ENCODE assay signal across 15 cellular contexts in genomic region chr2:112679484-112679883, GRCh38. TPM values are rescaled to one million over a fixed set of nuclear protein-coding genes. Genes with fewer than 3 reads are reported as not detected.
DNase-seq lines count a peak whose midpoint lies in the region; ATAC-seq, FAIRE-seq and TF ChIP-seq lines count a peak whose summit lies in the region.
"Had no signal": no experiment of that assay in that cellular context is flagged by ENCODE, and none has a peak within 500 bp of the region (broad histone marks: within the 10 kb centered on the region; RNA-seq: fewer than 3 reads in every experiment).

No MANE protein-coding gene starts in this region.

- DNase-seq in NCI-H446 treated with DMSO at 0.1 percent for 48 hours (lab: John Stamatoyannopoulos, UW) (peak; percentile 84), occipital lobe (lab: John Stamatoyannopoulos, UW) (peak; percentile 76), D721Med (ENCODE audit: insufficient read length, low spot score) (no peak), SW480 (ENCODE audit: low spot score) (no peak), foreskin melanocyte (no peak)
- DNase-seq: activated T-cell treated with anti-CD3 and anti-CD28 coated beads, Interleukin-2, amount 50 U/mL, for 72 hours; MV-4-11; NCI-H524 had no signal

- TF ChIP-seq CTCF in C4-2B (conservative IDR thresholded peaks at IDR 0.05) (no peak), D721Med (IDR thresholded peaks at IDR 0.05; ENCODE audit: insufficient read depth, missing control alignments) (no peak)

- H3K27ac ChIP-seq in C4-2B, result peak overlapping the region; percentile 23; the same call in 1 of the 2 replicates
- H3K27ac ChIP-seq: BLaER1, cardiac muscle cell, HL-60 had no signal

- ATAC-seq in esophagus mucosa (peak; percentile 77), HG03457 (IDR thresholded peaks at IDR 0.05; ENCODE audit: unreplicated experiment) (no peak)
- ATAC-seq: activated T-cell treated with anti-CD3 and anti-CD28 coated beads, Interleukin-2, amount 50 U/mL, for 72 hours; natural killer cell treated with Interleukin-12 subunit alpha and Interleukin-12 subunit beta and Interleukin-15 and Interleukin-18, amount 100 ng/mL, for 72 hours had no signal

- no peak for FAIRE-seq in D721Med (lab: Jason Lieb, UNC)

RNA-seq across cellular contexts. Expression of gene SLC20A1, which starts 33.7 kb away (rescaled TPM):
- total RNA-seq in esophagus mucosa, result 18.5 TPM
- 34.2 TPM for total RNA-seq in occipital lobe

RNA-seq across cellular contexts. Expression of gene NT5DC4, which starts 41.3 kb away (rescaled TPM):
- total RNA-seq in esophagus mucosa (not detected), occipital lobe (not detected)
- total RNA-seq: cardiac muscle cell; natural killer cell treated with Interleukin-12 subunit alpha and Interleukin-12 subunit beta and Interleukin-15 and Interleukin-18, amount 100 ng/mL, for 72 hours had no signal

Comparison
In these comparisons a context has a peak if more than half of its experiments do, and no peak if none do; other contexts are left out.
1. DNase-seq: peak in NCI-H446 treated with DMSO at 0.1 percent for 48 hours (single experiment) and occipital lobe (single experiment); none in D721Med (single experiment), SW480 (single experiment) and foreskin melanocyte (single experiment).